ENCODE assay signal across 28 cellular contexts in genomic region chr4:54882616-54883015, GRCh38.
"Had no signal": no experiment of that assay in that cellular context is flagged by ENCODE, and none has a peak within 500 bp of the region (broad histone marks: within the 10 kb centered on the region; RNA-seq: fewer than 3 reads in every experiment).

No MANE protein-coding gene starts in this region.

- H3K27me3 ChIP-seq: breast epithelium, colonic mucosa, dorsolateral prefrontal cortex, heart right ventricle, left lung, ovary, suprapubic skin, tibial artery, upper lobe of right lung had no signal

- H3K9me3 ChIP-seq: breast epithelium, colonic mucosa, heart right ventricle, left lung, ovary, suprapubic skin, tibial artery, upper lobe of right lung had no signal

- DNase-seq: activated B cell treated with CpG ODN at 0.5 μM for 24 hours; activated CD4-positive, alpha-beta T cell treated with anti-CD3 and anti-CD28 coated beads for 36 hours; activated CD8-positive, alpha-beta memory T cell treated with anti-CD3 and anti-CD28 coated beads, Interleukin-2, amount 10 ng/mL, durations not matched to agents 7 days and 5 days; activated CD8-positive, alpha-beta T cell treated with anti-CD3 and anti-CD28 coated beads, Interleukin-2, amount 10 ng/mL, durations not matched to agents 7 days and 5 days; activated T-cell treated with anti-CD3 and anti-CD28 coated beads, Interleukin-2, amount 50 U/mL, for 48 hours; aorta; colonic mucosa; dorsolateral prefrontal cortex; effector memory CD4-positive, alpha-beta T cell; erythroblast; heart right ventricle; left lung; mammary epithelial cell; midbrain; naive thymus-derived CD4-positive, alpha-beta T cell; ovary; stimulated activated CD4-positive, alpha-beta T cell treated with anti-CD3 and anti-CD28 coated beads, Interleukin-15, amount 100 ng/mL, for 24 hours; stimulated activated naive CD4-positive, alpha-beta T cell; T-helper 2 cell; tibial artery; upper lobe of right lung had no signal

- H3K27ac Mint-ChIP-seq: activated B cell treated with CpG ODN at 0.5 μM for 24 hours; activated CD4-positive, alpha-beta T cell treated with anti-CD3 and anti-CD28 coated beads for 36 hours; activated CD8-positive, alpha-beta memory T cell treated with anti-CD3 and anti-CD28 coated beads, Interleukin-2, amount 10 ng/mL, durations not matched to agents 7 days and 5 days; activated CD8-positive, alpha-beta T cell treated with anti-CD3 and anti-CD28 coated beads, Interleukin-2, amount 10 ng/mL, durations not matched to agents 7 days and 5 days; activated naive CD4-positive, alpha-beta T cell treated with anti-CD3 and anti-CD28 coated beads, Interleukin-2, amount 50 U/mL, for 72 hours; activated T-helper 2 cell treated with anti-CD3 and anti-CD28 coated beads, Interferon-gamma antibody, Interleukin-2, Interleukin-4, amounts not matched to agents 10 μg/mL and 5 μg/mL and 100 μg/mL, durations not matched to agents 14 hours and 24 hours and 36 hours; progenitor cell of endocrine pancreas had no signal

- ATAC-seq: activated CD4-positive, alpha-beta T cell treated with anti-CD3 and anti-CD28 coated beads for 36 hours; activated CD8-positive, alpha-beta memory T cell treated with anti-CD3 and anti-CD28 coated beads, Interleukin-2, amount 10 ng/mL, durations not matched to agents 7 days and 5 days; activated CD8-positive, alpha-beta T cell treated with anti-CD3 and anti-CD28 coated beads, Interleukin-2, amount 10 ng/mL, durations not matched to agents 7 days and 5 days; activated naive CD4-positive, alpha-beta T cell treated with anti-CD3 and anti-CD28 coated beads, Interleukin-2, amount 50 U/mL, for 72 hours; heart right ventricle; left lung; naive thymus-derived CD4-positive, alpha-beta T cell; sciatic nerve; upper lobe of right lung had no signal

- H3K4me3 Mint-ChIP-seq: activated B cell treated with CpG ODN at 0.5 μM for 24 hours; activated CD4-positive, alpha-beta T cell treated with anti-CD3 and anti-CD28 coated beads for 36 hours; activated CD8-positive, alpha-beta memory T cell treated with anti-CD3 and anti-CD28 coated beads, Interleukin-2, amount 10 ng/mL, durations not matched to agents 7 days and 5 days; activated CD8-positive, alpha-beta T cell treated with anti-CD3 and anti-CD28 coated beads, Interleukin-2, amount 10 ng/mL, durations not matched to agents 7 days and 5 days; central memory CD8-positive, alpha-beta T cell; naive thymus-derived CD4-positive, alpha-beta T cell had no signal

- H3K9me3 Mint-ChIP-seq: activated B cell treated with CpG ODN at 0.5 μM for 24 hours; activated naive CD4-positive, alpha-beta T cell treated with anti-CD3 and anti-CD28 coated beads, Interleukin-2, amount 50 U/mL, for 72 hours; activated T-helper 2 cell treated with anti-CD3 and anti-CD28 coated beads, Interferon-gamma antibody, Interleukin-2, Interleukin-4, amounts not matched to agents 10 μg/mL and 5 μg/mL and 100 μg/mL, durations not matched to agents 14 hours and 24 hours and 36 hours; naive thymus-derived CD4-positive, alpha-beta T cell had no signal

- H3K4me3 ChIP-seq: breast epithelium, colonic mucosa, dorsolateral prefrontal cortex, heart right ventricle, left lung, ovary, suprapubic skin, tibial artery, upper lobe of right lung had no signal

- H3K36me3 Mint-ChIP-seq: activated CD8-positive, alpha-beta memory T cell treated with anti-CD3 and anti-CD28 coated beads, Interleukin-2, amount 10 ng/mL, durations not matched to agents 7 days and 5 days; activated naive CD4-positive, alpha-beta T cell treated with anti-CD3 and anti-CD28 coated beads, Interleukin-2, amount 50 U/mL, for 72 hours; naive thymus-derived CD4-positive, alpha-beta T cell had no signal

- H3K27me3 Mint-ChIP-seq: activated CD8-positive, alpha-beta memory T cell treated with anti-CD3 and anti-CD28 coated beads, Interleukin-2, amount 10 ng/mL, durations not matched to agents 7 days and 5 days; central memory CD8-positive, alpha-beta T cell; naive thymus-derived CD4-positive, alpha-beta T cell; progenitor cell of endocrine pancreas had no signal

- H3K4me1 Mint-ChIP-seq: activated B cell treated with CpG ODN at 0.5 μM for 24 hours; activated CD4-positive, alpha-beta T cell treated with anti-CD3 and anti-CD28 coated beads for 36 hours; activated CD8-positive, alpha-beta memory T cell treated with anti-CD3 and anti-CD28 coated beads, Interleukin-2, amount 10 ng/mL, durations not matched to agents 7 days and 5 days; central memory CD8-positive, alpha-beta T cell had no signal

- H3K27ac ChIP-seq: breast epithelium, colonic mucosa, dorsolateral prefrontal cortex, heart right ventricle, left lung, ovary, suprapubic skin, tibial artery, upper lobe of right lung had no signal

- H3K4me1 ChIP-seq: breast epithelium, colonic mucosa, heart right ventricle, left lung, suprapubic skin, upper lobe of right lung had no signal

- H3K36me3 ChIP-seq: breast epithelium, colonic mucosa, heart right ventricle, left lung, ovary, suprapubic skin, tibial artery, upper lobe of right lung had no signal
